Comparison of ENCODE assay signal across 34 cellular contexts in genomic region chr7:151741585-151741984, GRCh38.
"Had no signal": no experiment of that assay in that cellular context is flagged by ENCODE, and none has a peak within 500 bp of the region (broad histone marks: within the 10 kb centered on the region; RNA-seq: fewer than 3 reads in every experiment).

No MANE protein-coding gene starts in this region.

- H3K27me3 ChIP-seq: MG63 had no signal

- H3K9me3 ChIP-seq: MG63 had no signal

- DNase-seq: Karpas-422, Kasumi-1, MG63, MM.1S, MV-4-11, NCI-H1048, NCI-H1092, NCI-H1092 treated with DMSO at 0.1 percent for 48 hours, NCI-H1105, NCI-H1105 treated with DMSO at 0.1 percent for 48 hours, NCI-H1417, NCI-H1417 treated with DMSO at 0.1 percent for 48 hours, NCI-H1436, NCI-H1436 treated with DMSO at 0.1 percent for 48 hours, NCI-H146, NCI-H1694, NCI-H1694 treated with DMSO at 0.1 percent for 48 hours, NCI-H187, NCI-H187 treated with DMSO at 0.1 percent for 48 hours, NCI-H1930, NCI-H2029, NCI-H2029 treated with DMSO at 0.1 percent for 48 hours, NCI-H2081, NCI-H2081 treated with DMSO at 0.1 percent for 48 hours, NCI-H2107, NCI-H2171, NCI-H2171 treated with DMSO at 0.1 percent for 48 hours, NCI-H2227 treated with DMSO at 0.1 percent for 48 hours, NCI-H226, NCI-H345, NCI-H446, NCI-H446 treated with DMSO at 0.1 percent for 48 hours, NCI-H510A, NCI-H510A treated with DMSO at 0.1 percent for 48 hours had no signal

- H3K36me3 ChIP-seq: MG63 had no signal

- H3K4me3 ChIP-seq: MG63 had no signal
